In genomic region chr3:188826574-188826973, GRCh38 we compare ENCODE assay signal across 28 cellular contexts.
A peak's percentile ranks its signal among the peaks of the same experiment; 100 is the strongest.
DNase-seq lines count a peak whose midpoint lies in the region; ATAC-seq, FAIRE-seq and TF ChIP-seq lines count a peak whose summit lies in the region.
"Had no signal": no experiment of that assay in that cellular context is flagged by ENCODE, and none has a peak within 500 bp of the region (broad histone marks: within the 10 kb centered on the region; RNA-seq: fewer than 3 reads in every experiment).

No MANE protein-coding gene starts in this region.

- no peaks in the 10 kb centered on the region for H3K9me3 Mint-ChIP-seq in activated naive CD4-positive, alpha-beta T cell treated with anti-CD3 and anti-CD28 coated beads for 36 hours
- no peaks in the 10 kb centered on the region for H3K9me3 Mint-ChIP-seq in activated naive CD4-positive, alpha-beta T cell treated with anti-CD3 and anti-CD28 coated beads, Interleukin-2, amount 10 ng/mL, durations not matched to agents 7 days and 5 days
- H3K9me3 Mint-ChIP-seq in nephron, result no peaks in the 10 kb centered on the region
- H3K9me3 Mint-ChIP-seq: GM23338, HFFc6 had no signal

- ATAC-seq in activated CD4-positive, CD25-positive, alpha-beta regulatory T cell treated with anti-CD3 and anti-CD28 coated beads, Interleukin-2, amount 50 U/mL, for 24 hours, result peak; percentile 35 to 38
- ATAC-seq: GM23338, PC-3 had no signal

- H3K4me1 Mint-ChIP-seq in activated naive CD4-positive, alpha-beta T cell treated with anti-CD3 and anti-CD28 coated beads for 36 hours (ENCODE audit: low read depth), result peaks cover 7% of the 10 kb centered on the region
- H3K4me1 Mint-ChIP-seq in activated naive CD4-positive, alpha-beta T cell treated with anti-CD3 and anti-CD28 coated beads, Interleukin-2, amount 10 ng/mL, durations not matched to agents 7 days and 5 days, result no peaks in the 10 kb centered on the region
- H3K4me1 Mint-ChIP-seq in nephron, result peaks cover 46% of the 10 kb centered on the region
- H3K4me1 Mint-ChIP-seq: GM23338 had no signal

- TF ChIP-seq CTCF in nephron (IDR thresholded peaks at IDR 0.05; ENCODE audit: unreplicated experiment in 3 of 3), result no peak

- H3K27ac Mint-ChIP-seq in activated naive CD4-positive, alpha-beta T cell treated with anti-CD3 and anti-CD28 coated beads for 36 hours, result no peak overlapping the region
- H3K27ac Mint-ChIP-seq in activated naive CD4-positive, alpha-beta T cell treated with anti-CD3 and anti-CD28 coated beads, Interleukin-2, amount 10 ng/mL, durations not matched to agents 7 days and 5 days, result no peak overlapping the region
- peak overlapping the region in 2 of 3 experiments; percentile 40 to 77 for H3K27ac Mint-ChIP-seq in nephron
- H3K27ac Mint-ChIP-seq: GM23338, HFFc6 had no signal

- CTCF ChIA-PET in activated naive CD4-positive, alpha-beta T cell treated with anti-CD3 and anti-CD28 coated beads for 36 hours (lab: Charles Lee), result interaction anchor here (0.5 kb wide), 1 partner anchor 117 kb away, joined by 3 read pairs; no protein-coding TSS in a partner anchor
- CTCF ChIA-PET in activated naive CD4-positive, alpha-beta T cell treated with anti-CD3 and anti-CD28 coated beads, Interleukin-2, amount 10 ng/mL, durations not matched to agents 7 days and 5 days (lab: Charles Lee), result no interaction called here

- H3K36me3 Mint-ChIP-seq in activated naive CD4-positive, alpha-beta T cell treated with anti-CD3 and anti-CD28 coated beads for 36 hours (ENCODE audit: low read depth), result no peaks in the 10 kb centered on the region
- no peaks in the 10 kb centered on the region for H3K36me3 Mint-ChIP-seq in activated naive CD4-positive, alpha-beta T cell treated with anti-CD3 and anti-CD28 coated beads, Interleukin-2, amount 10 ng/mL, durations not matched to agents 7 days and 5 days
- no peaks in the 10 kb centered on the region for H3K36me3 Mint-ChIP-seq in nephron (ENCODE audit: low read depth)
- H3K36me3 Mint-ChIP-seq: CD14-positive monocyte had no signal

- TF ChIP-seq POLR2A in H54 (IDR thresholded peaks at IDR 0.05; ENCODE audit: low read depth, low read length), result no peak

- intact Hi-C loops in activated naive CD4-positive, alpha-beta T cell treated with anti-CD3 and anti-CD28 coated beads for 36 hours (cut with micrococcal nuclease), result loop anchor here (5.0 kb wide), 1 partner anchor 216 kb away; no protein-coding TSS in a partner anchor

- no peak overlapping the region for H3K4me3 Mint-ChIP-seq in activated naive CD4-positive, alpha-beta T cell treated with anti-CD3 and anti-CD28 coated beads for 36 hours
- H3K4me3 Mint-ChIP-seq in activated naive CD4-positive, alpha-beta T cell treated with anti-CD3 and anti-CD28 coated beads, Interleukin-2, amount 10 ng/mL, durations not matched to agents 7 days and 5 days, result no peak overlapping the region
- H3K4me3 Mint-ChIP-seq in nephron, result no peak overlapping the region
- H3K4me3 Mint-ChIP-seq: CD14-positive monocyte, GM23338, HFFc6 had no signal

- DNase-seq in activated CD4-positive, CD25-positive, alpha-beta regulatory T cell treated with anti-CD3 and anti-CD28 coated beads, Interleukin-2, amount 50 U/mL, for 72 hours, result no peak
- DNase-seq in activated naive CD4-positive, alpha-beta T cell treated with anti-CD3 and anti-CD28 coated beads for 36 hours, result peak; percentile 36
- DNase-seq in activated naive CD4-positive, alpha-beta T cell treated with anti-CD3 and anti-CD28 coated beads, Interleukin-2, amount 10 ng/mL, durations not matched to agents 7 days and 5 days, result no peak
- peak; percentile 6 for DNase-seq in NCI-H226
- no peak for DNase-seq in H54 (ENCODE audit: insufficient read length, low spot score)
- DNase-seq in HTR-8/SVneo (ENCODE audit: insufficient read length, low spot score), result no peak
- DNase-seq: 8988T; ACHN; BE2C; Calu3; DMS79 treated with DMSO at 0.1 percent for 48 hours; GF-D8; HFFc6; KBM-7; MV-4-11; NCI-H1105 treated with DMSO at 0.1 percent for 48 hours; NCI-H146; NCI-H1930; NCI-H446 treated with DMSO at 0.1 percent for 48 hours; NCI-H526; NCI-H82; NK-92 treated with Interleukin-12 subunit alpha and Interleukin-12 subunit beta, amount 100 ng/mL, for 24 hours; PC-3 had no signal

- H3K27me3 Mint-ChIP-seq in activated naive CD4-positive, alpha-beta T cell treated with anti-CD3 and anti-CD28 coated beads for 36 hours (ENCODE audit: low read depth), result no peaks in the 10 kb centered on the region
- no peaks in the 10 kb centered on the region for H3K27me3 Mint-ChIP-seq in activated naive CD4-positive, alpha-beta T cell treated with anti-CD3 and anti-CD28 coated beads, Interleukin-2, amount 10 ng/mL, durations not matched to agents 7 days and 5 days
- H3K27me3 Mint-ChIP-seq in nephron (ENCODE audit: low read depth), result no peaks in the 10 kb centered on the region

- FAIRE-seq in H54 (lab: Jason Lieb, UNC), result no peak
- FAIRE-seq in HTR-8/SVneo (lab: Jason Lieb, UNC), result no peak
- FAIRE-seq: GM12891 had no signal

Comparison
In these comparisons a context has a peak if more than half of its experiments do, and no peak if none do; other contexts are left out.
1. DNase-seq: peak in activated naive CD4-positive, alpha-beta T cell treated with anti-CD3 and anti-CD28 coated beads for 36 hours (single experiment) and NCI-H226 (single experiment); none in activated CD4-positive, CD25-positive, alpha-beta regulatory T cell treated with anti-CD3 and anti-CD28 coated beads, Interleukin-2, amount 50 U/mL, for 72 hours (single experiment), activated naive CD4-positive, alpha-beta T cell treated with anti-CD3 and anti-CD28 coated beads, Interleukin-2, amount 10 ng/mL, durations not matched to agents 7 days and 5 days (single experiment), H54 (single experiment) and HTR-8/SVneo (single experiment).
2. H3K27ac Mint-ChIP-seq: peak in nephron (2 of 3); none in activated naive CD4-positive, alpha-beta T cell treated with anti-CD3 and anti-CD28 coated beads for 36 hours (single experiment) and activated naive CD4-positive, alpha-beta T cell treated with anti-CD3 and anti-CD28 coated beads, Interleukin-2, amount 10 ng/mL, durations not matched to agents 7 days and 5 days (single experiment).